ENCODE assay signal across 19 cellular contexts in the genomic region with DNA sequence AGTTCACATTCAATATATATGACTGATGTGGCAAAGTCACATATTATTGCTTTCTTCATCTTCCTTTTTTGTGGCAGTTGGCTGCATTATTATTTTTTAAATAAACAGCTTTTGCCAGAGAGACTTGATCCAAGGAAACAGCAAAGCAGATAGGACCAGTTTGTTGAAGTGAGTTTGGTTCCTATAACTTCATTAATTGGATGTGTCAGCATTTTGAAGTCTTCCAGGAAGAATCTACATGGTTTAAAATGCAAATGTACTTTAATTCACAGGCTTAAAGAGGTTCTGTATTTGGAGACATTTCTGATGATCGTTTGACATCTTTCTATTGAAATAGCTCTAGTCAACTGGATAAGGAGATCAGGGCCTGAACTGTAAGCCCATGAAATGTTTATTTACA. TPM values are rescaled to one million over a fixed set of nuclear protein-coding genes. Genes with fewer than 3 reads are reported as not detected.
DNase-seq lines count a peak whose midpoint lies in the region; ATAC-seq, FAIRE-seq and TF ChIP-seq lines count a peak whose summit lies in the region.
"Had no signal": no experiment of that assay in that cellular context is flagged by ENCODE, and none has a peak within 500 bp of the region (broad histone marks: within the 10 kb centered on the region; RNA-seq: fewer than 3 reads in every experiment).

No MANE protein-coding gene starts in this region.

- no peak for DNase-seq in H54 (ENCODE audit: insufficient read length, low spot score)
- DNase-seq in SJSA1 (ENCODE audit: low read depth in 1 of 2, low spot score in 2 of 2), result no peak
- DNase-seq in memory B cell (ENCODE audit: low spot score in 2 of 2), result no peak
- no peak for DNase-seq in left ventricle myocardium superior
- no peak for DNase-seq in tibial nerve (ENCODE audit: low spot score in 2 of 2)
- DNase-seq: CD4-positive, alpha-beta T cell; EL; NCI-H1092 treated with DMSO at 0.1 percent for 48 hours; NCI-H146; NCI-H2081 treated with DMSO at 0.1 percent for 48 hours; NK-92 treated with Interleukin-12 subunit alpha and Interleukin-12 subunit beta, amount 100 ng/mL, for 24 hours; T-cell had no signal

- H3K36me3 ChIP-seq in SJSA1, result no peaks in the 10 kb centered on the region; the same call in 1 of the 2 replicates
- H3K36me3 ChIP-seq in tibial nerve, result no peaks in the 10 kb centered on the region

- H3K4me1 ChIP-seq in SJSA1 (replicated peaks), result peaks cover 19% of the 10 kb centered on the region
- peaks cover 0 to 32% (median 0%) of the 10 kb centered on the region in 4 donors for H3K4me1 ChIP-seq in tibial nerve

- peak overlapping the region; percentile 17 for H3K27ac Mint-ChIP-seq in memory B cell
- H3K27ac Mint-ChIP-seq: CD4-positive, alpha-beta T cell; T-cell had no signal

- H3K4me3 ChIP-seq in SJSA1, result no peak overlapping the region
- H3K4me3 ChIP-seq in tibial nerve, result no peak overlapping the region
- H3K4me3 ChIP-seq: GM12878 had no signal

- no peak for TF ChIP-seq EP300 in tibial nerve (IDR thresholded peaks at IDR 0.05)

- ATAC-seq in memory B cell (ENCODE audit: low read depth) (no peak), left ventricle myocardium superior (no peak), HG02973 (IDR thresholded peaks at IDR 0.05; ENCODE audit: unreplicated experiment) (no peak), GM21723 (IDR thresholded peaks at IDR 0.05; ENCODE audit: unreplicated experiment) (no peak)
- ATAC-seq: GM12878, Right ventricle myocardium inferior, SK-N-SH treated with all-trans-retinoic acid at 6 μM for 48 hours, T-cell had no signal

- FAIRE-seq in H54 (lab: Jason Lieb, UNC), result peak; percentile 78
- FAIRE-seq: GM12878, RCC 7860 had no signal

- H3K27me3 Mint-ChIP-seq in memory B cell, result no peaks in the 10 kb centered on the region
- H3K27me3 Mint-ChIP-seq: CD4-positive, alpha-beta T cell; T-cell had no signal

- H3K9me3 ChIP-seq in SJSA1 (replicated peaks) (no peaks in the 10 kb centered on the region), tibial nerve (no peaks in the 10 kb centered on the region)

- TF ChIP-seq POLR2A in H54 (IDR thresholded peaks at IDR 0.05; ENCODE audit: low read depth, low read length), result no peak
- TF ChIP-seq POLR2A in tibial nerve (IDR thresholded peaks at IDR 0.05), result no peak

- H3K36me3 Mint-ChIP-seq in memory B cell, result peaks cover 12% of the 10 kb centered on the region

- H3K9me3 Mint-ChIP-seq in memory B cell, result no peaks in the 10 kb centered on the region
- H3K9me3 Mint-ChIP-seq: CD4-positive, alpha-beta T cell; T-cell had no signal

- no peak for TF ChIP-seq CTCF in tibial nerve (IDR thresholded peaks at IDR 0.05)

- H3K27ac ChIP-seq in SJSA1 (peak overlapping the region; percentile 66), tibial nerve (no peak overlapping the region)
- H3K27ac ChIP-seq: HL-60 had no signal

- no peaks in the 10 kb centered on the region for H3K27me3 ChIP-seq in SJSA1 (replicated peaks)
- no peaks in the 10 kb centered on the region for H3K27me3 ChIP-seq in tibial nerve

- WGBS in tibial nerve, 2 donors, result 24 to 26% methylated on average over 1 of the region's 1 CpG

- H3K4me3 Mint-ChIP-seq in memory B cell, result no peak overlapping the region
- H3K4me3 Mint-ChIP-seq: CD4-positive, alpha-beta T cell; T-cell had no signal

- H3K4me1 Mint-ChIP-seq in memory B cell, result peaks cover 32% of the 10 kb centered on the region

- intact Hi-C loops in left ventricle myocardium superior (cut with micrococcal nuclease), result no loop called here

RNA-seq across cellular contexts. Expression of a gene that starts 13.2 kb away (rescaled TPM):
- 17.1 and 23.3 TPM in 2 replicates for total RNA-seq in SJSA1 (2014; rRNA removed; shearing (Covaris generic))
- total RNA-seq in left ventricle myocardium superior (68.2 TPM), tibial nerve (10 to 100 TPM in 2 of 4 donors, 1 to 10 TPM in 2; 9.3 to 22.5 (median 12.9) TPM)

RNA-seq across cellular contexts. Expression of a gene that starts 37.2 kb away (rescaled TPM):
- total RNA-seq in SJSA1 (2014; rRNA removed; shearing (Covaris generic)), result 26.8 and 30.4 TPM in 2 replicates
- 33.2 TPM for total RNA-seq in left ventricle myocardium superior
- total RNA-seq in tibial nerve, result 10 to 100 TPM in 3 of 4 donors, 1 to 10 TPM in 1; 9.6 to 35.6 (median 13.8) TPM
